ENCODE assay signal across 2 cellular contexts in genomic region chr3:36988336-36988735, GRCh38.
TF ChIP-seq lines count a peak whose summit lies in the region.

No MANE protein-coding gene starts in this region.

TF ChIP-seq in SK-N-SH, 30 proteins besides CTCF, POLR2A, EP300 and RAD21 (continued from another document):
- TF ChIP-seq CHD2 (IDR thresholded peaks at IDR 0.05; ENCODE audit: low read length, partially characterized antibody) (no peak), GABPA (IDR thresholded peaks at IDR 0.05; ENCODE audit: low read depth) (no peak)

TF ChIP-seq in SK-N-SH treated with all-trans-retinoic acid at 6 μM for 48 hours, 23 proteins besides CTCF, POLR2A, EP300 and RAD21 (continued from another document):
- no peak for TF ChIP-seq TSHZ2 (CRISPR knock-in tag; IDR thresholded peaks at IDR 0.05)
- TF ChIP-seq CSRNP3 (CRISPR knock-in tag; IDR thresholded peaks at IDR 0.05): no peak
- TF ChIP-seq ZNF8 (CRISPR knock-in tag; IDR thresholded peaks at IDR 0.05): no peak
- no peak for TF ChIP-seq OSR1 (CRISPR knock-in tag; IDR thresholded peaks at IDR 0.05)
- TF ChIP-seq ISL1 (CRISPR knock-in tag; IDR thresholded peaks at IDR 0.05): no peak
- no peak for TF ChIP-seq SNAI2 (CRISPR knock-in tag; IDR thresholded peaks at IDR 0.05)
- no peak for TF ChIP-seq BACH2 (CRISPR knock-in tag; IDR thresholded peaks at IDR 0.05; ENCODE audit: borderline replicate concordance)
- no peak for TF ChIP-seq ZFP3 (CRISPR knock-in tag; IDR thresholded peaks at IDR 0.05)
- no peak for TF ChIP-seq ZNF70 (CRISPR knock-in tag; IDR thresholded peaks at IDR 0.05)
